13 cellular contexts compared by ENCODE assay signal in genomic region chr2:168913171-168913484, GRCh38. TPM values are rescaled to one million over a fixed set of nuclear protein-coding genes. Genes with fewer than 3 reads are reported as not detected.
DNase-seq lines count a peak whose midpoint lies in the region; ATAC-seq, FAIRE-seq and TF ChIP-seq lines count a peak whose summit lies in the region.
"Had no signal": no experiment of that assay in that cellular context is flagged by ENCODE, and none has a peak within 500 bp of the region (broad histone marks: within the 10 kb centered on the region; RNA-seq: fewer than 3 reads in every experiment).

No MANE protein-coding gene starts in this region.

- H3K27ac ChIP-seq in heart right ventricle = no peak overlapping the region
- H3K27ac ChIP-seq in heart left ventricle = no peak overlapping the region
- no peak overlapping the region for H3K27ac ChIP-seq in keratinocyte (ENCODE audit: control insufficient read depth, insufficient read depth, low read length)
- no peak overlapping the region for H3K27ac ChIP-seq in subcutaneous abdominal adipose tissue (ENCODE audit: low read depth, low read length)
- H3K27ac ChIP-seq: C4-2B, KMS-11 had no signal

- peaks cover 0 to 14% (median 3%) of the 10 kb centered on the region in 7 donors for H3K27me3 ChIP-seq in heart right ventricle
- peaks cover 0 to 6% (median 0%) of the 10 kb centered on the region in 9 donors for H3K27me3 ChIP-seq in heart left ventricle
- H3K27me3 ChIP-seq in keratinocyte (ENCODE audit: control insufficient read depth, extremely low read depth, insufficient read depth, low read length) = peaks cover 20% of the 10 kb centered on the region
- H3K27me3 ChIP-seq in subcutaneous abdominal adipose tissue (ENCODE audit: control insufficient read depth in 5 of 5, insufficient read depth in 4 of 5, low read length in 5 of 5) = peaks cover 0 to 8% (median 3%) of the 10 kb centered on the region in 5 donors

- no peak for FAIRE-seq in keratinocyte (lab: Jason Lieb, UNC)

- no peaks in the 10 kb centered on the region for H3K79me2 ChIP-seq in keratinocyte (ENCODE audit: control insufficient read depth, insufficient read depth, low read length)

- dilution Hi-C loops in keratinocyte (cut with MboI; ENCODE audit: extremely low pct_ligation_motif_present, low sequenced_read_pairs) = no loop called here

- H3K4me2 ChIP-seq in keratinocyte (ENCODE audit: control insufficient read depth, extremely low read depth, insufficient read depth, low read depth, low read length) = peak overlapping the region; percentile 80
- H3K4me2 ChIP-seq: KMS-11 had no signal

- H3K36me3 ChIP-seq in heart right ventricle = no peaks in the 10 kb centered on the region
- no peaks in the 10 kb centered on the region for H3K36me3 ChIP-seq in heart left ventricle
- H3K36me3 ChIP-seq in keratinocyte (ENCODE audit: control insufficient read depth in 2 of 2, extremely low read depth in 1 of 2, insufficient read depth in 2 of 2, low read length in 2 of 2) = no peaks in the 10 kb centered on the region
- H3K36me3 ChIP-seq in subcutaneous abdominal adipose tissue (ENCODE audit: control insufficient read depth in 5 of 5, insufficient read depth in 5 of 5, low read length in 5 of 5) = no peaks in the 10 kb centered on the region

- TF ChIP-seq POLR2A in heart left ventricle (IDR thresholded peaks at IDR 0.05) = no peak

- H3K4me1 ChIP-seq in heart right ventricle (peaks cover 0 to 6% (median 0%) of the 10 kb centered on the region in 9 donors), heart left ventricle (peaks cover 0 to 7% (median 0%) of the 10 kb centered on the region in 12 donors), keratinocyte (ENCODE audit: control insufficient read depth, extremely low read depth, insufficient read depth, low read length) (no peaks in the 10 kb centered on the region), subcutaneous abdominal adipose tissue (ENCODE audit: control insufficient read depth in 5 of 5, insufficient read depth in 5 of 5, low read length in 5 of 5) (peaks cover 0 to 5% (median 5%) of the 10 kb centered on the region in 5 donors)

- no peaks in the 10 kb centered on the region for H3K9me1 ChIP-seq in keratinocyte (ENCODE audit: control insufficient read depth, extremely low read depth, insufficient read depth, low read length)

- in situ Hi-C loops in astrocyte of the spinal cord (cut with HindIII; ENCODE audit: low sequenced_read_pairs) = no loop called here

- WGBS in heart right ventricle, 2 donors = 44 to 63% methylated on average over 8 of the region's 8 CpGs
- WGBS in heart left ventricle, 4 donors = 51 to 64% (median 57%) methylated on average over 8 of the region's 8 CpGs

- DNase-seq in heart right ventricle (no peak), heart left ventricle (no peak), astrocyte of the spinal cord (ENCODE audit: low read depth, low spot score) (no peak), keratinocyte (ENCODE audit: low read depth, low spot score) (no peak), Kasumi-1 (lab: John Stamatoyannopoulos, UW) (no peak), cortex of kidney (lab: John Stamatoyannopoulos, UW) (no peak), T-helper 9 cell (no peak)
- DNase-seq: effector memory CD8-positive, alpha-beta T cell had no signal

- no peaks in the 10 kb centered on the region for H4K20me1 ChIP-seq in keratinocyte (ENCODE audit: control insufficient read depth, extremely low read depth, insufficient read depth, low read length)

- no peak overlapping the region for H3K9ac ChIP-seq in keratinocyte (ENCODE audit: control insufficient read depth, extremely low read depth, insufficient read depth, low read length)
- H3K9ac ChIP-seq in subcutaneous abdominal adipose tissue (ENCODE audit: low read length in 5 of 5) = peak overlapping the region in 1 of 5 donors; percentile 7
- H3K9ac ChIP-seq: KMS-11 had no signal

- H2AFZ ChIP-seq in keratinocyte (ENCODE audit: control insufficient read depth, low read length) = peak overlapping the region; percentile 45

- ATAC-seq in heart right ventricle = no peak
- no peak for ATAC-seq in heart left ventricle
- ATAC-seq: effector memory CD8-positive, alpha-beta T cell had no signal

- intact Hi-C loops in heart right ventricle (cut with DNase I) (no loop called here), heart left ventricle (cut with DNase I) (loop anchor here in 1 of 10 donors (2.0 kb wide), 1 partner anchor 142 kb away; no protein-coding TSS in a partner anchor)

- H3K9me3 ChIP-seq in heart right ventricle (peaks cover 0 to 8% (median 0%) of the 10 kb centered on the region in 11 donors), heart left ventricle (peaks cover 0 to 5% (median 0%) of the 10 kb centered on the region in 12 donors), keratinocyte (ENCODE audit: control insufficient read depth, low read depth, low read length) (no peaks in the 10 kb centered on the region), subcutaneous abdominal adipose tissue (ENCODE audit: control insufficient read depth in 5 of 5, low read length in 5 of 5) (peaks cover 0 to 5% (median 5%) of the 10 kb centered on the region in 5 donors)

- H3K4me3 ChIP-seq in heart right ventricle = peak overlapping the region in 7 of 10 donors; percentile 4 to 35 (median 22)
- H3K4me3 ChIP-seq in heart left ventricle = peak overlapping the region in 6 of 12 donors; percentile 1 to 32 (median 18)
- peak overlapping the region; percentile 30 for H3K4me3 ChIP-seq in astrocyte of the spinal cord (ENCODE audit: low read depth, low read length)
- peak overlapping the region in 2 of 3 experiments; percentile 45 to 48 for H3K4me3 ChIP-seq in keratinocyte (ENCODE audit: control insufficient read depth in 2 of 3, extremely low read depth in 1 of 3, insufficient read depth in 2 of 3, low read depth in 1 of 3, low read length in 3 of 3)
- peak overlapping the region in 3 of 5 donors; percentile 20 to 49 (median 30) for H3K4me3 ChIP-seq in subcutaneous abdominal adipose tissue (ENCODE audit: low read depth in 1 of 5, low read length in 5 of 5)
- H3K4me3 ChIP-seq: lung had no signal

- TF ChIP-seq CTCF in heart right ventricle (IDR thresholded peaks at IDR 0.05) = no peak
- TF ChIP-seq CTCF in heart left ventricle (IDR thresholded peaks at IDR 0.05) = no peak
- no peak for TF ChIP-seq CTCF in astrocyte of the spinal cord (IDR thresholded peaks at IDR 0.05; ENCODE audit: low read depth, low read length)
- no peak for TF ChIP-seq CTCF in keratinocyte (optimal IDR thresholded peaks at IDR 0.05 in 1 of 3, IDR thresholded peaks at IDR 0.05 in 1 of 3, conservative IDR thresholded peaks at IDR 0.05 in 1 of 3; ENCODE audit: extremely low read depth in 1 of 3, insufficient read depth in 2 of 3, low read length in 3 of 3)

RNA-seq across cellular contexts. Expression of gene G6PC2, which starts 12.0 kb away (rescaled TPM):
- under 1 TPM in 3 of 10 donors, not detected in 7; 0.07 to 0.15 (median 0.11) TPM for total RNA-seq in heart right ventricle
- polyA plus RNA-seq in heart right ventricle = not detected
- under 1 TPM in 2 of 9 donors, not detected in 7; 0.12 to 0.21 TPM for total RNA-seq in heart left ventricle
- polyA plus RNA-seq in heart left ventricle = not detected
- not detected in 3 replicates for polyA plus RNA-seq in keratinocyte
- polyA plus RNA-seq in keratinocyte (2011; ENCODE audit: low read depth) = not detected
- not detected in 2 replicates for polyA plus RNA-seq in keratinocyte (2011; cell fraction: cytosol; rRNA removed)
- polyA plus RNA-seq in keratinocyte (2011; cell fraction: nucleus; rRNA removed) = not detected in 2 replicates
- polyA plus RNA-seq in keratinocyte (2012; ENCODE audit: low replicate concordance) = not detected in 2 replicates
- polyA minus RNA-seq in keratinocyte = not detected in 3 replicates
- not detected for polyA minus RNA-seq in keratinocyte (2011; cell fraction: cytosol; rRNA and poly(A)+ RNA removed)
- polyA minus RNA-seq in keratinocyte (2011; cell fraction: nucleus; rRNA and poly(A)+ RNA removed) = not detected in 2 replicates
- total RNA-seq: NCI-H460 had no signal

RNA-seq across cellular contexts. Expression of gene SPC25, which starts 22.9 kb away (rescaled TPM):
- 1 to 10 TPM in 1 of 10 donors, under 1 TPM in 5, not detected in 4; 0.17 to 3.7 (median 0.50) TPM for total RNA-seq in heart right ventricle
- under 1 TPM in 1 of 2 donors, not detected in 1; 0.10 TPM for polyA plus RNA-seq in heart right ventricle
- total RNA-seq in heart left ventricle = 1 to 10 TPM in 2 of 9 donors, under 1 TPM in 3, not detected in 4; 0.40 to 3.8 (median 0.79) TPM
- under 1 TPM in 1 of 2 donors, not detected in 1; 0.14 TPM for polyA plus RNA-seq in heart left ventricle
- 1.0 to 7.1 TPM (median 4.9 TPM) in 3 replicates for polyA plus RNA-seq in keratinocyte
- polyA plus RNA-seq in keratinocyte (2011; ENCODE audit: low read depth) = not detected
- polyA plus RNA-seq in keratinocyte (2011; cell fraction: cytosol; rRNA removed) = 0.87 and 1.5 TPM in 2 replicates
- polyA plus RNA-seq in keratinocyte (2011; cell fraction: nucleus; rRNA removed) = 0.36 and 0.51 TPM in 2 replicates
- 0.11 and 5.5 TPM in 2 replicates for polyA plus RNA-seq in keratinocyte (2012; ENCODE audit: low replicate concordance)
- 0.13 to 2.1 TPM (median 1.7 TPM) in 3 replicates for polyA minus RNA-seq in keratinocyte
- 3.1 TPM for polyA minus RNA-seq in keratinocyte (2011; cell fraction: cytosol; rRNA and poly(A)+ RNA removed)
- polyA minus RNA-seq in keratinocyte (2011; cell fraction: nucleus; rRNA and poly(A)+ RNA removed) = 0.42 and 0.78 TPM in 2 replicates
